In the genomic region with DNA sequence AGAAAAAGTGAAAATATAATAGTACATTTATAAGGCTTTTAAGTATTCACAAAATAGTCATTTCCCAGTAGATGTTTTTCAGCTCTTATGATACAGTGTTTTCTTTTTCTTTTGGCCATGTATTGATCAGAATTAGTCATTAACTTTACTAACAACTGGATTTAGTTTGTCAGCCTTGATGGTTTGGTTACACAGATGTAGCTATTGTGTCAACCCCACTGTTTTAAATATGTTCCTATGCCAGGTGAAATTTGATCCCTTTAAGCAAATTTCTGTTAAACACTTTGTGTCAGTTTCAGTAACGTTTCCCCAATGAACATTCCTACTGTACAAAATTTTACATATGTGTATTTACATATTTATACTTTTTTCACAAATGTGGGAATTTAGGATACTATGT, we compare ENCODE assay signal across 30 cellular contexts.
DNase-seq lines count a peak whose midpoint lies in the region; ATAC-seq and TF ChIP-seq lines count a peak whose summit lies in the region.
"Had no signal": no experiment of that assay in that cellular context is flagged by ENCODE, and none has a peak within 500 bp of the region (broad histone marks: within the 10 kb centered on the region; RNA-seq: fewer than 3 reads in every experiment).

No MANE protein-coding gene starts in this region.

- H4K20me1 ChIP-seq in GM23338 (replicated peaks; ENCODE audit: insufficient read depth): no peaks in the 10 kb centered on the region

- H3K79me2 ChIP-seq in GM23338 (replicated peaks; ENCODE audit: insufficient read depth): no peaks in the 10 kb centered on the region

- no peak overlapping the region for H3K4me3 Mint-ChIP-seq in GM23338
- H3K4me3 Mint-ChIP-seq: activated CD8-positive, alpha-beta T cell treated with anti-CD3 and anti-CD28 coated beads for 36 hours; activated naive CD8-positive, alpha-beta T cell treated with anti-CD3 and anti-CD28 coated beads, Interleukin-2, amount 50 U/mL, for 24 hours; CD8-positive, alpha-beta memory T cell; central memory CD8-positive, alpha-beta T cell; naive B cell; stimulated activated effector memory CD8-positive, alpha-beta T cell treated with anti-CD3 and anti-CD28 coated beads, Interleukin-12 subunit alpha, Interleukin-12 subunit beta, amount 100 ng/mL, for 72 hours had no signal

- DNase-seq in NCI-H510A treated with DMSO at 0.1 percent for 48 hours (lab: John Stamatoyannopoulos, UW): peak; percentile 19
- no peak for DNase-seq in NCI-H510A (lab: John Stamatoyannopoulos, UW)
- DNase-seq in HCEC 1CT: peak; percentile 37
- DNase-seq in OCI-M1 (lab: John Stamatoyannopoulos, UW): peak; percentile 5
- DNase-seq in fibroblast of peridontal ligament (ENCODE audit: extremely low read depth): peak; percentile 28
- DNase-seq in GM23338 (ENCODE audit: low spot score): no peak
- DNase-seq in Kasumi-1 (lab: John Stamatoyannopoulos, UW): no peak
- DNase-seq: activated CD8-positive, alpha-beta T cell treated with anti-CD3 and anti-CD28 coated beads for 36 hours; activated gamma-delta T cell; activated naive CD8-positive, alpha-beta T cell treated with anti-CD3 and anti-CD28 coated beads, Interleukin-2, amount 50 U/mL, for 24 hours; BE2C; CD8-positive, alpha-beta memory T cell; DMS153; left lung; naive B cell; NCI-H1694 treated with DMSO at 0.1 percent for 48 hours; NCI-H226; NK-92 treated with Interleukin-12 subunit alpha and Interleukin-12 subunit beta, amount 100 ng/mL, for 24 hours; occipital lobe; psoas muscle; sigmoid colon; stimulated activated CD4-positive, alpha-beta T cell treated with anti-CD3 and anti-CD28 coated beads, Interleukin-4, amount 100 ng/mL, for 24 hours; T-helper 1 cell; upper lobe of right lung had no signal

- H3K27ac ChIP-seq in GM23338 (ENCODE audit: low read depth): no peak overlapping the region
- H3K27ac ChIP-seq: left lung, psoas muscle, sigmoid colon, SJSA1, upper lobe of right lung had no signal

- H2AFZ ChIP-seq in GM23338: no peak overlapping the region

- no peaks in the 10 kb centered on the region; the same call in 2 of the 3 replicates for H3K9me3 Mint-ChIP-seq in GM23338
- H3K9me3 Mint-ChIP-seq: central memory CD8-positive, alpha-beta T cell; naive B cell; stimulated activated effector memory CD8-positive, alpha-beta T cell treated with anti-CD3 and anti-CD28 coated beads, Interleukin-12 subunit alpha, Interleukin-12 subunit beta, amount 100 ng/mL, for 72 hours had no signal

- no peak for ATAC-seq in GM23338
- no peak for ATAC-seq in GM21390 (IDR thresholded peaks at IDR 0.05; ENCODE audit: unreplicated experiment)
- ATAC-seq: activated CD8-positive, alpha-beta T cell treated with anti-CD3 and anti-CD28 coated beads for 36 hours; activated naive CD8-positive, alpha-beta T cell treated with anti-CD3 and anti-CD28 coated beads, Interleukin-2, amount 50 U/mL, for 24 hours; K562; left lung; psoas muscle; stimulated activated effector memory CD8-positive, alpha-beta T cell treated with anti-CD3 and anti-CD28 coated beads, Interleukin-12 subunit alpha, Interleukin-12 subunit beta, amount 100 ng/mL, for 72 hours; upper lobe of right lung had no signal

- H3K4me2 ChIP-seq in GM23338: no peak overlapping the region

- H3K4me1 Mint-ChIP-seq in GM23338: peaks cover 27% of the 10 kb centered on the region

- H3K27me3 ChIP-seq in GM23338 (ENCODE audit: insufficient read depth): no peaks in the 10 kb centered on the region
- H3K27me3 ChIP-seq: BE2C, left lung, sigmoid colon, SJSA1, upper lobe of right lung had no signal

- H3K27ac Mint-ChIP-seq in GM23338: no peak overlapping the region
- H3K27ac Mint-ChIP-seq: activated CD8-positive, alpha-beta T cell treated with anti-CD3 and anti-CD28 coated beads for 36 hours; activated naive CD8-positive, alpha-beta T cell treated with anti-CD3 and anti-CD28 coated beads, Interleukin-2, amount 50 U/mL, for 24 hours; stimulated activated effector memory CD8-positive, alpha-beta T cell treated with anti-CD3 and anti-CD28 coated beads, Interleukin-12 subunit alpha, Interleukin-12 subunit beta, amount 100 ng/mL, for 72 hours had no signal

- H3K36me3 ChIP-seq in GM23338 (ENCODE audit: insufficient read depth): no peaks in the 10 kb centered on the region
- H3K36me3 ChIP-seq: BE2C, HAP-1, left lung, sigmoid colon, SJSA1, upper lobe of right lung had no signal

- H3K9me2 ChIP-seq in GM23338 (ENCODE audit: insufficient read depth): no peaks in the 10 kb centered on the region

- H3K4me3 ChIP-seq in GM23338: no peak overlapping the region
- H3K4me3 ChIP-seq: HAP-1, K562, left lung, psoas muscle, sigmoid colon, SJSA1, upper lobe of right lung had no signal

- TF ChIP-seq CTCF in GM23338 (conservative IDR thresholded peaks at IDR 0.05; ENCODE audit: low read depth in 2 of 2): no peak

- H3K36me3 Mint-ChIP-seq in GM23338 (ENCODE audit: low read depth): peaks cover 2% of the 10 kb centered on the region; the same call in 1 of the 3 replicates
- H3K36me3 Mint-ChIP-seq: naive B cell had no signal

- H3F3A ChIP-seq in GM23338 (replicated peaks; ENCODE audit: low read depth): peaks cover 6% of the 10 kb centered on the region; the same call in 1 of the 2 replicates

- H3K4me1 ChIP-seq in GM23338 (ENCODE audit: insufficient read depth): peaks cover 22% of the 10 kb centered on the region

- H3K27me3 Mint-ChIP-seq in GM23338 (ENCODE audit: insufficient read depth, low read depth, poor library complexity): peaks cover 6% of the 10 kb centered on the region
- H3K27me3 Mint-ChIP-seq: activated CD8-positive, alpha-beta T cell treated with anti-CD3 and anti-CD28 coated beads for 36 hours; central memory CD8-positive, alpha-beta T cell; naive B cell had no signal

TF ChIP-seq in GM23338, 12 proteins besides CTCF, POLR2A, EP300 and RAD21 (continues in another document):
- TF ChIP-seq NANOG (IDR thresholded peaks at IDR 0.05; ENCODE audit: borderline replicate concordance) (no peak), STAT1 (IDR thresholded peaks at IDR 0.05; ENCODE audit: unreplicated experiment) (no peak)
- TF ChIP-seq, protein P1, sequence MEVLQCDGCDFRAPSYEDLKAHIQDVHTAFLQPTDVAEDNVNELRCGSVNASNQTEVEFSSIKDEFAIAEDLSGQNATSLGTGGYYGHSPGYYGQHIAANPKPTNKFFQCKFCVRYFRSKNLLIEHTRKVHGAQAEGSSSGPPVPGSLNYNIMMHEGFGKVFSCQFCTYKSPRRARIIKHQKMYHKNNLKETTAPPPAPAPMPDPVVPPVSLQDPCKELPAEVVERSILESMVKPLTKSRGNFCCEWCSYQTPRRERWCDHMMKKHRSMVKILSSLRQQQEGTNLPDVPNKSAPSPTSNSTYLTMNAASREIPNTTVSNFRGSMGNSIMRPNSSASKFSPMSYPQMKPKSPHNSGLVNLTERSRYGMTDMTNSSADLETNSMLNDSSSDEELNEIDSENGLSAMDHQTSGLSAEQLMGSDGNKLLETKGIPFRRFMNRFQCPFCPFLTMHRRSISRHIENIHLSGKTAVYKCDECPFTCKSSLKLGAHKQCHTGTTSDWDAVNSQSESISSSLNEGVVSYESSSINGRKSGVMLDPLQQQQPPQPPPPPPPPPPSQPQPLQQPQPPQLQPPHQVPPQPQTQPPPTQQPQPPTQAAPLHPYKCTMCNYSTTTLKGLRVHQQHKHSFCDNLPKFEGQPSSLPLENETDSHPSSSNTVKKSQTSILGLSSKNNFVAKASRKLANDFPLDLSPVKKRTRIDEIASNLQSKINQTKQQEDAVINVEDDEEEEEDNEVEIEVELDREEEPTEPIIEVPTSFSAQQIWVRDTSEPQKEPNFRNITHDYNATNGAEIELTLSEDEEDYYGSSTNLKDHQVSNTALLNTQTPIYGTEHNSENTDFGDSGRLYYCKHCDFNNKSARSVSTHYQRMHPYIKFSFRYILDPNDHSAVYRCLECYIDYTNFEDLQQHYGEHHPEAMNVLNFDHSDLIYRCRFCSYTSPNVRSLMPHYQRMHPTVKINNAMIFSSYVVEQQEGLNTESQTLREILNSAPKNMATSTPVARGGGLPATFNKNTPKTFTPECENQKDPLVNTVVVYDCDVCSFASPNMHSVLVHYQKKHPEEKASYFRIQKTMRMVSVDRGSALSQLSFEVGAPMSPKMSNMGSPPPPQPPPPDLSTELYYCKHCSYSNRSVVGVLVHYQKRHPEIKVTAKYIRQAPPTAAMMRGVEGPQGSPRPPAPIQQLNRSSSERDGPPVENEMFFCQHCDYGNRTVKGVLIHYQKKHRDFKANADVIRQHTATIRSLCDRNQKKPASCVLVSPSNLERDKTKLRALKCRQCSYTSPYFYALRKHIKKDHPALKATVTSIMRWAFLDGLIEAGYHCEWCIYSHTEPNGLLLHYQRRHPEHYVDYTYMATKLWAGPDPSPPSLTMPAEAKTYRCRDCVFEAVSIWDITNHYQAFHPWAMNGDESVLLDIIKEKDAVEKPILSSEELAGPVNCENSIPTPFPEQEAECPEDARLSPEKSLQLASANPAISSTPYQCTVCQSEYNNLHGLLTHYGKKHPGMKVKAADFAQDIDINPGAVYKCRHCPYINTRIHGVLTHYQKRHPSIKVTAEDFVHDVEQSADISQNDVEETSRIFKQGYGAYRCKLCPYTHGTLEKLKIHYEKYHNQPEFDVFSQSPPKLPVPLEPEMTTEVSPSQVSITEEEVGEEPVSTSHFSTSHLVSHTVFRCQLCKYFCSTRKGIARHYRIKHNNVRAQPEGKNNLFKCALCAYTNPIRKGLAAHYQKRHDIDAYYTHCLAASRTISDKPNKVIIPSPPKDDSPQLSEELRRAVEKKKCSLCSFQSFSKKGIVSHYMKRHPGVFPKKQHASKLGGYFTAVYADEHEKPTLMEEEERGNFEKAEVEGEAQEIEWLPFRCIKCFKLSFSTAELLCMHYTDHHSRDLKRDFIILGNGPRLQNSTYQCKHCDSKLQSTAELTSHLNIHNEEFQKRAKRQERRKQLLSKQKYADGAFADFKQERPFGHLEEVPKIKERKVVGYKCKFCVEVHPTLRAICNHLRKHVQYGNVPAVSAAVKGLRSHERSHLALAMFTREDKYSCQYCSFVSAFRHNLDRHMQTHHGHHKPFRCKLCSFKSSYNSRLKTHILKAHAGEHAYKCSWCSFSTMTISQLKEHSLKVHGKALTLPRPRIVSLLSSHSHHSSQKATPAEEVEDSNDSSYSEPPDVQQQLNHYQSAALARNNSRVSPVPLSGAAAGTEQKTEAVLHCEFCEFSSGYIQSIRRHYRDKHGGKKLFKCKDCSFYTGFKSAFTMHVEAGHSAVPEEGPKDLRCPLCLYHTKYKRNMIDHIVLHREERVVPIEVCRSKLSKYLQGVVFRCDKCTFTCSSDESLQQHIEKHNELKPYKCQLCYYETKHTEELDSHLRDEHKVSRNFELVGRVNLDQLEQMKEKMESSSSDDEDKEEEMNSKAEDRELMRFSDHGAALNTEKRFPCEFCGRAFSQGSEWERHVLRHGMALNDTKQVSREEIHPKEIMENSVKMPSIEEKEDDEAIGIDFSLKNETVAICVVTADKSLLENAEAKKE (CRISPR knock-in tag; IDR thresholded peaks at IDR 0.05): no peak

Comparison
In these comparisons a context has a peak if more than half of its experiments do, and no peak if none do; other contexts are left out.
1. DNase-seq: peak in NCI-H510A treated with DMSO at 0.1 percent for 48 hours (single experiment), HCEC 1CT (single experiment), OCI-M1 (single experiment) and fibroblast of peridontal ligament (single experiment); none in NCI-H510A (single experiment), GM23338 (single experiment) and Kasumi-1 (0 of 2).